Comparison of ENCODE assay signal across 8 cellular contexts in genomic region chr5:139651863-139652787, GRCh38. TPM values are rescaled to one million over a fixed set of nuclear protein-coding genes. Genes with fewer than 3 reads are reported as not detected.
DNase-seq lines count a peak whose midpoint lies in the region; ATAC-seq and TF ChIP-seq lines count a peak whose summit lies in the region.

No MANE protein-coding gene starts in this region.

- peak overlapping the region; percentile 97 for H3K27ac ChIP-seq in WERI-Rb-1

- intact Hi-C loops in left colon (cut with DNase I, micrococcal nuclease) = no loop called here

- DNase-seq in G401 (ENCODE audit: low spot score) = peak; percentile 87
- DNase-seq in Jurkat, Clone E6-1 (ENCODE audit: low read depth, low spot score) = peak; percentile 71
- peak; percentile 88 for DNase-seq in WERI-Rb-1
- peak; percentile 56 for DNase-seq in dedifferentiated amniotic fluid mesenchymal stem cell (ENCODE audit: extremely low spot score)
- DNase-seq in left colon = peak; percentile 83 to 85
- DNase-seq in stimulated activated CD4-positive, alpha-beta T cell treated with anti-CD3 and anti-CD28 coated beads, Interleukin-1b, Interleukin-23, amount 100 ng/mL, for 48 hours = peak; percentile 55
- no peak for DNase-seq in NCI-H2107 treated with DMSO at 0.1 percent for 48 hours (lab: John Stamatoyannopoulos, UW; ENCODE audit: unreplicated experiment)

- ATAC-seq in GM21717 (IDR thresholded peaks at IDR 0.05; ENCODE audit: unreplicated experiment) (peak; percentile 36), left colon (peak; percentile 5)

- in situ Hi-C loops in G401 (cut with HindIII; ENCODE audit: low sequenced_read_pairs) = no loop called here

- no peak overlapping the region for H3K4me3 ChIP-seq in Jurkat, Clone E6-1 (ENCODE audit: low read length)
- no peak overlapping the region; the same call in 1 of the 2 replicates for H3K4me3 ChIP-seq in WERI-Rb-1 (ENCODE audit: low read depth, low read length)

- TF ChIP-seq CTCF in WERI-Rb-1 (IDR thresholded peaks at IDR 0.05; ENCODE audit: low read depth, low read length) = no peak

- H3K36me3 ChIP-seq in WERI-Rb-1 = peaks cover 37% of the 10 kb centered on the region

- no peaks in the 10 kb centered on the region for H3K9me3 ChIP-seq in WERI-Rb-1 (ENCODE audit: severe bottlenecking)

- H3K27me3 ChIP-seq in WERI-Rb-1 (ENCODE audit: insufficient read depth, low read depth, severe bottlenecking) = no peaks in the 10 kb centered on the region

RNA-seq across cellular contexts. Expression of gene CXXC5, which starts 4.0 kb away (rescaled TPM):
- total RNA-seq in G401 (2014; rRNA removed; shearing (Covaris generic)) = 280 and 322 TPM in 2 replicates
- 9.5 TPM for polyA plus RNA-seq in Jurkat, Clone E6-1 (2012; ENCODE audit: insufficient read depth, insufficient read length)
- 10 to 100 TPM; 28.2 to 30.2 TPM for total RNA-seq in left colon
